In the genomic region with DNA sequence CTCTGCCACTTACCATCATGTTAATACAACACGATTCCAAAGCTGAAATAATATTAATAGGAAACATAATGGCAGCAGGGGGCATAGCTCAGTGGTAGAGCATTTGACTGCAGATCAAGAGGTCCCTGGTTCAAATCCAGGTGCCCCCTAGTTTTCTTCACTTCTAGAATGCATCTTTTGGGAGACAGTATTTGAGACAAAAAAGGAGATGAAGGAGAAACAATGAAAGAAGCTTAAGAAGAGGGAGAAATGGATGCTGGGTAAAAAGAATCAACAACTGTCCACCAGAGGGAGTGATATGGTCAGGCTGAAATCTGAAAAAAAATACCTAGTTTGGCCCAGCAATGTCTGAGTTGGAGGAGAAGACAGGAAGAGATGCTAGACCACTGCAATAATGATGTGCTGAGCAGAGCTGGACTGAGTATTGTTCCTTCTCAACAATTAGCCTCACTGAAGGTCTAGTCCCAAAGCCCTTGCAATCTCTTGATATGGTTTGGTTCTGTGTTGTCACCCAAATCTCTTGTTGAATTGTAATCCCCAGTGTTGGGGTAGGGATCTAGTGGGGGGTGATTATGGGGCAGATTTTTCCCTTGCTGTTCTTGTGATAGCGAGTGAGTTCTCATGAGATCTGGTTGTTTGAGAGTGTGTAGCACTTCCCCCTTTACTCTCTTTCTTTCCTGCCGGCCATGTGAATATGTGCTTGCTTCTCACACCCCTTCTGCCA, we compare ENCODE assay signal across 8 cellular contexts. TPM values are rescaled to one million over a fixed set of nuclear protein-coding genes. Genes with fewer than 3 reads are reported as not detected.
DNase-seq lines count a peak whose midpoint lies in the region; ATAC-seq and TF ChIP-seq lines count a peak whose summit lies in the region.

No MANE protein-coding gene starts in this region.

- no peaks in the 10 kb centered on the region for H3K27me3 Mint-ChIP-seq in activated naive CD8-positive, alpha-beta T cell treated with anti-CD3 and anti-CD28 coated beads, Interleukin-2, amount 10 ng/mL, durations not matched to agents 7 days and 5 days

- ATAC-seq in GM21367 (IDR thresholded peaks at IDR 0.05; ENCODE audit: unreplicated experiment) (peak; percentile 74), HG03442 (IDR thresholded peaks at IDR 0.05; ENCODE audit: unreplicated experiment) (no peak)
- ATAC-seq in activated naive CD8-positive, alpha-beta T cell treated with anti-CD3 and anti-CD28 coated beads, Interleukin-2, amount 10 ng/mL, durations not matched to agents 7 days and 5 days (ENCODE audit: low read depth), result peak; percentile 39

- no peaks in the 10 kb centered on the region for H3K4me1 Mint-ChIP-seq in activated naive CD8-positive, alpha-beta T cell treated with anti-CD3 and anti-CD28 coated beads, Interleukin-2, amount 10 ng/mL, durations not matched to agents 7 days and 5 days

- no peak overlapping the region for H3K27ac Mint-ChIP-seq in activated naive CD8-positive, alpha-beta T cell treated with anti-CD3 and anti-CD28 coated beads, Interleukin-2, amount 10 ng/mL, durations not matched to agents 7 days and 5 days

- H3K36me3 ChIP-seq in testis (ENCODE audit: low read depth, missing control alignments), result no peaks in the 10 kb centered on the region
- no peaks in the 10 kb centered on the region for H3K36me3 ChIP-seq in MG63

- H3K4me3 Mint-ChIP-seq in activated naive CD8-positive, alpha-beta T cell treated with anti-CD3 and anti-CD28 coated beads, Interleukin-2, amount 10 ng/mL, durations not matched to agents 7 days and 5 days, result no peak overlapping the region

- peak; percentile 34 to 53 (median 47) for TF ChIP-seq CTCF in testis (IDR thresholded peaks at IDR 0.05)

- H3K9me3 ChIP-seq in testis (no peaks in the 10 kb centered on the region), MG63 (no peaks in the 10 kb centered on the region)

- no peaks in the 10 kb centered on the region for H3K4me1 ChIP-seq in testis

- H3K36me3 Mint-ChIP-seq in activated naive CD8-positive, alpha-beta T cell treated with anti-CD3 and anti-CD28 coated beads, Interleukin-2, amount 10 ng/mL, durations not matched to agents 7 days and 5 days, result no peaks in the 10 kb centered on the region

- POLR2A ChIA-PET in activated naive CD8-positive, alpha-beta T cell treated with anti-CD3 and anti-CD28 coated beads, Interleukin-2, amount 10 ng/mL, durations not matched to agents 7 days and 5 days (lab: Charles Lee), result no interaction called here

- intact Hi-C loops in testis (cut with DNase I; ENCODE audit: low total_unique reads), result no loop called here

- WGBS in testis, 2 donors, result 91 to 94% methylated on average over 3 of the region's 3 CpGs

- peak; percentile 99 for DNase-seq in DMS 273 treated with DMSO at 0.1 percent for 48 hours (lab: John Stamatoyannopoulos, UW)
- peak; percentile 60 for DNase-seq in NCI-H1694 treated with DMSO at 0.1 percent for 48 hours (lab: John Stamatoyannopoulos, UW)
- DNase-seq in activated naive CD8-positive, alpha-beta T cell treated with anti-CD3 and anti-CD28 coated beads, Interleukin-2, amount 10 ng/mL, durations not matched to agents 7 days and 5 days, result no peak
- DNase-seq in iPS DF 4.7 (ENCODE audit: extremely low read depth, low spot score), result peak; percentile 49
- DNase-seq in testis, result no peak
- DNase-seq in MG63, result no peak

- H3K9me3 Mint-ChIP-seq in activated naive CD8-positive, alpha-beta T cell treated with anti-CD3 and anti-CD28 coated beads, Interleukin-2, amount 10 ng/mL, durations not matched to agents 7 days and 5 days, result peaks cover 2% of the 10 kb centered on the region

- H3K27me3 ChIP-seq in testis (no peaks in the 10 kb centered on the region), MG63 (no peaks in the 10 kb centered on the region)

- H3K27ac ChIP-seq in testis, result no peak overlapping the region

- TF ChIP-seq POLR2A in testis (IDR thresholded peaks at IDR 0.05), result no peak

- H3K4me3 ChIP-seq in testis (no peak overlapping the region), MG63 (no peak overlapping the region)

RNA-seq across cellular contexts. Expression of a gene that starts 48.3 kb away (rescaled TPM):
- total RNA-seq in activated naive CD8-positive, alpha-beta T cell treated with anti-CD3 and anti-CD28 coated beads, Interleukin-2, amount 10 ng/mL, durations not matched to agents 7 days and 5 days, result 10 to 100 TPM; 22.0 to 23.7 TPM
- 10 to 100 TPM; 30.5 to 41.1 TPM for total RNA-seq in testis
- polyA plus RNA-seq in testis (ENCODE audit: insufficient read depth, low read depth, low replicate concordance), result 15.0 TPM
- total RNA-seq in MG63 (2014; rRNA removed; shearing (Covaris generic); ENCODE audit: low replicate concordance), result 4.8 and 6.2 TPM in 2 replicates

Comparison
In these comparisons a context has a peak if more than half of its experiments do, and no peak if none do; other contexts are left out.
1. DNase-seq: peak in DMS 273 treated with DMSO at 0.1 percent for 48 hours (single experiment), NCI-H1694 treated with DMSO at 0.1 percent for 48 hours (single experiment) and iPS DF 4.7 (single experiment); none in activated naive CD8-positive, alpha-beta T cell treated with anti-CD3 and anti-CD28 coated beads, Interleukin-2, amount 10 ng/mL, durations not matched to agents 7 days and 5 days (single experiment), testis (single experiment) and MG63 (single experiment).